In the genomic region with DNA sequence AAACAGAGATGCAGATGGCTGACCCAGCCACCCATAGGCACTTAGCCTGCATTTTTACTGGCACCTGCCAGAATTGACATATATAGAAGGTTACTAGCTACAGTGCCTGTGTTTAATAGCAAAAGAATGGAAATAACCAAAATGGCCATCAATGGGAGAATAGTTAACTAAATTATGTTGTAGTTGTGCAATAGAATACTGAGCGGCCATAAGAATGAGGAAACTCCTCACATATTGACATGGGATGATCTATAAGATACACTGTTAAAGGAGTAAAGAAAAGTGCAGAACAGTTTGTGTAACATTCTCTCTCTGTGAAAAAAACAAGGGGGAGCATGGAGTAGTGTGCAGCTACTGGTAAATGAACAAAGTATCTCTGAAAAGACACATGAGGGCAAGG, we compare ENCODE assay signal across 1 cellular context.
TF ChIP-seq lines count a peak whose summit lies in the region.

No MANE protein-coding gene starts in this region.

TF ChIP-seq in GM23338, 12 proteins besides CTCF, POLR2A, EP300 and RAD21 (continued from another document):
- TF ChIP-seq, protein P1, sequence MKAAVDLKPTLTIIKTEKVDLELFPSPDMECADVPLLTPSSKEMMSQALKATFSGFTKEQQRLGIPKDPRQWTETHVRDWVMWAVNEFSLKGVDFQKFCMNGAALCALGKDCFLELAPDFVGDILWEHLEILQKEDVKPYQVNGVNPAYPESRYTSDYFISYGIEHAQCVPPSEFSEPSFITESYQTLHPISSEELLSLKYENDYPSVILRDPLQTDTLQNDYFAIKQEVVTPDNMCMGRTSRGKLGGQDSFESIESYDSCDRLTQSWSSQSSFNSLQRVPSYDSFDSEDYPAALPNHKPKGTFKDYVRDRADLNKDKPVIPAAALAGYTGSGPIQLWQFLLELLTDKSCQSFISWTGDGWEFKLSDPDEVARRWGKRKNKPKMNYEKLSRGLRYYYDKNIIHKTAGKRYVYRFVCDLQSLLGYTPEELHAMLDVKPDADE (IDR thresholded peaks at IDR 0.05), result no peak
- TF ChIP-seq EZH2phosphoT487 (IDR thresholded peaks at IDR 0.05; ENCODE audit: unreplicated experiment) (no peak), ZNF331 (CRISPR knock-in tag; IDR thresholded peaks at IDR 0.05; ENCODE audit: low read depth) (no peak), ZNF114 (CRISPR knock-in tag; IDR thresholded peaks at IDR 0.05) (no peak), POLR2AphosphoS5 (IDR thresholded peaks at IDR 0.05; ENCODE audit: low read depth) (no peak), STAT1 (IDR thresholded peaks at IDR 0.05; ENCODE audit: unreplicated experiment) (no peak), NANOG (IDR thresholded peaks at IDR 0.05; ENCODE audit: borderline replicate concordance) (no peak)
- TF ChIP-seq, protein P2, sequence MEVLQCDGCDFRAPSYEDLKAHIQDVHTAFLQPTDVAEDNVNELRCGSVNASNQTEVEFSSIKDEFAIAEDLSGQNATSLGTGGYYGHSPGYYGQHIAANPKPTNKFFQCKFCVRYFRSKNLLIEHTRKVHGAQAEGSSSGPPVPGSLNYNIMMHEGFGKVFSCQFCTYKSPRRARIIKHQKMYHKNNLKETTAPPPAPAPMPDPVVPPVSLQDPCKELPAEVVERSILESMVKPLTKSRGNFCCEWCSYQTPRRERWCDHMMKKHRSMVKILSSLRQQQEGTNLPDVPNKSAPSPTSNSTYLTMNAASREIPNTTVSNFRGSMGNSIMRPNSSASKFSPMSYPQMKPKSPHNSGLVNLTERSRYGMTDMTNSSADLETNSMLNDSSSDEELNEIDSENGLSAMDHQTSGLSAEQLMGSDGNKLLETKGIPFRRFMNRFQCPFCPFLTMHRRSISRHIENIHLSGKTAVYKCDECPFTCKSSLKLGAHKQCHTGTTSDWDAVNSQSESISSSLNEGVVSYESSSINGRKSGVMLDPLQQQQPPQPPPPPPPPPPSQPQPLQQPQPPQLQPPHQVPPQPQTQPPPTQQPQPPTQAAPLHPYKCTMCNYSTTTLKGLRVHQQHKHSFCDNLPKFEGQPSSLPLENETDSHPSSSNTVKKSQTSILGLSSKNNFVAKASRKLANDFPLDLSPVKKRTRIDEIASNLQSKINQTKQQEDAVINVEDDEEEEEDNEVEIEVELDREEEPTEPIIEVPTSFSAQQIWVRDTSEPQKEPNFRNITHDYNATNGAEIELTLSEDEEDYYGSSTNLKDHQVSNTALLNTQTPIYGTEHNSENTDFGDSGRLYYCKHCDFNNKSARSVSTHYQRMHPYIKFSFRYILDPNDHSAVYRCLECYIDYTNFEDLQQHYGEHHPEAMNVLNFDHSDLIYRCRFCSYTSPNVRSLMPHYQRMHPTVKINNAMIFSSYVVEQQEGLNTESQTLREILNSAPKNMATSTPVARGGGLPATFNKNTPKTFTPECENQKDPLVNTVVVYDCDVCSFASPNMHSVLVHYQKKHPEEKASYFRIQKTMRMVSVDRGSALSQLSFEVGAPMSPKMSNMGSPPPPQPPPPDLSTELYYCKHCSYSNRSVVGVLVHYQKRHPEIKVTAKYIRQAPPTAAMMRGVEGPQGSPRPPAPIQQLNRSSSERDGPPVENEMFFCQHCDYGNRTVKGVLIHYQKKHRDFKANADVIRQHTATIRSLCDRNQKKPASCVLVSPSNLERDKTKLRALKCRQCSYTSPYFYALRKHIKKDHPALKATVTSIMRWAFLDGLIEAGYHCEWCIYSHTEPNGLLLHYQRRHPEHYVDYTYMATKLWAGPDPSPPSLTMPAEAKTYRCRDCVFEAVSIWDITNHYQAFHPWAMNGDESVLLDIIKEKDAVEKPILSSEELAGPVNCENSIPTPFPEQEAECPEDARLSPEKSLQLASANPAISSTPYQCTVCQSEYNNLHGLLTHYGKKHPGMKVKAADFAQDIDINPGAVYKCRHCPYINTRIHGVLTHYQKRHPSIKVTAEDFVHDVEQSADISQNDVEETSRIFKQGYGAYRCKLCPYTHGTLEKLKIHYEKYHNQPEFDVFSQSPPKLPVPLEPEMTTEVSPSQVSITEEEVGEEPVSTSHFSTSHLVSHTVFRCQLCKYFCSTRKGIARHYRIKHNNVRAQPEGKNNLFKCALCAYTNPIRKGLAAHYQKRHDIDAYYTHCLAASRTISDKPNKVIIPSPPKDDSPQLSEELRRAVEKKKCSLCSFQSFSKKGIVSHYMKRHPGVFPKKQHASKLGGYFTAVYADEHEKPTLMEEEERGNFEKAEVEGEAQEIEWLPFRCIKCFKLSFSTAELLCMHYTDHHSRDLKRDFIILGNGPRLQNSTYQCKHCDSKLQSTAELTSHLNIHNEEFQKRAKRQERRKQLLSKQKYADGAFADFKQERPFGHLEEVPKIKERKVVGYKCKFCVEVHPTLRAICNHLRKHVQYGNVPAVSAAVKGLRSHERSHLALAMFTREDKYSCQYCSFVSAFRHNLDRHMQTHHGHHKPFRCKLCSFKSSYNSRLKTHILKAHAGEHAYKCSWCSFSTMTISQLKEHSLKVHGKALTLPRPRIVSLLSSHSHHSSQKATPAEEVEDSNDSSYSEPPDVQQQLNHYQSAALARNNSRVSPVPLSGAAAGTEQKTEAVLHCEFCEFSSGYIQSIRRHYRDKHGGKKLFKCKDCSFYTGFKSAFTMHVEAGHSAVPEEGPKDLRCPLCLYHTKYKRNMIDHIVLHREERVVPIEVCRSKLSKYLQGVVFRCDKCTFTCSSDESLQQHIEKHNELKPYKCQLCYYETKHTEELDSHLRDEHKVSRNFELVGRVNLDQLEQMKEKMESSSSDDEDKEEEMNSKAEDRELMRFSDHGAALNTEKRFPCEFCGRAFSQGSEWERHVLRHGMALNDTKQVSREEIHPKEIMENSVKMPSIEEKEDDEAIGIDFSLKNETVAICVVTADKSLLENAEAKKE (CRISPR knock-in tag; IDR thresholded peaks at IDR 0.05), result no peak
- TF ChIP-seq, protein P3, sequence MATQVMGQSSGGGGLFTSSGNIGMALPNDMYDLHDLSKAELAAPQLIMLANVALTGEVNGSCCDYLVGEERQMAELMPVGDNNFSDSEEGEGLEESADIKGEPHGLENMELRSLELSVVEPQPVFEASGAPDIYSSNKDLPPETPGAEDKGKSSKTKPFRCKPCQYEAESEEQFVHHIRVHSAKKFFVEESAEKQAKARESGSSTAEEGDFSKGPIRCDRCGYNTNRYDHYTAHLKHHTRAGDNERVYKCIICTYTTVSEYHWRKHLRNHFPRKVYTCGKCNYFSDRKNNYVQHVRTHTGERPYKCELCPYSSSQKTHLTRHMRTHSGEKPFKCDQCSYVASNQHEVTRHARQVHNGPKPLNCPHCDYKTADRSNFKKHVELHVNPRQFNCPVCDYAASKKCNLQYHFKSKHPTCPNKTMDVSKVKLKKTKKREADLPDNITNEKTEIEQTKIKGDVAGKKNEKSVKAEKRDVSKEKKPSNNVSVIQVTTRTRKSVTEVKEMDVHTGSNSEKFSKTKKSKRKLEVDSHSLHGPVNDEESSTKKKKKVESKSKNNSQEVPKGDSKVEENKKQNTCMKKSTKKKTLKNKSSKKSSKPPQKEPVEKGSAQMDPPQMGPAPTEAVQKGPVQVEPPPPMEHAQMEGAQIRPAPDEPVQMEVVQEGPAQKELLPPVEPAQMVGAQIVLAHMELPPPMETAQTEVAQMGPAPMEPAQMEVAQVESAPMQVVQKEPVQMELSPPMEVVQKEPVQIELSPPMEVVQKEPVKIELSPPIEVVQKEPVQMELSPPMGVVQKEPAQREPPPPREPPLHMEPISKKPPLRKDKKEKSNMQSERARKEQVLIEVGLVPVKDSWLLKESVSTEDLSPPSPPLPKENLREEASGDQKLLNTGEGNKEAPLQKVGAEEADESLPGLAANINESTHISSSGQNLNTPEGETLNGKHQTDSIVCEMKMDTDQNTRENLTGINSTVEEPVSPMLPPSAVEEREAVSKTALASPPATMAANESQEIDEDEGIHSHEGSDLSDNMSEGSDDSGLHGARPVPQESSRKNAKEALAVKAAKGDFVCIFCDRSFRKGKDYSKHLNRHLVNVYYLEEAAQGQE (IDR thresholded peaks at IDR 0.05; ENCODE audit: unreplicated experiment), result no peak
